Comparison of ENCODE assay signal across 21 cellular contexts in the genomic region with DNA sequence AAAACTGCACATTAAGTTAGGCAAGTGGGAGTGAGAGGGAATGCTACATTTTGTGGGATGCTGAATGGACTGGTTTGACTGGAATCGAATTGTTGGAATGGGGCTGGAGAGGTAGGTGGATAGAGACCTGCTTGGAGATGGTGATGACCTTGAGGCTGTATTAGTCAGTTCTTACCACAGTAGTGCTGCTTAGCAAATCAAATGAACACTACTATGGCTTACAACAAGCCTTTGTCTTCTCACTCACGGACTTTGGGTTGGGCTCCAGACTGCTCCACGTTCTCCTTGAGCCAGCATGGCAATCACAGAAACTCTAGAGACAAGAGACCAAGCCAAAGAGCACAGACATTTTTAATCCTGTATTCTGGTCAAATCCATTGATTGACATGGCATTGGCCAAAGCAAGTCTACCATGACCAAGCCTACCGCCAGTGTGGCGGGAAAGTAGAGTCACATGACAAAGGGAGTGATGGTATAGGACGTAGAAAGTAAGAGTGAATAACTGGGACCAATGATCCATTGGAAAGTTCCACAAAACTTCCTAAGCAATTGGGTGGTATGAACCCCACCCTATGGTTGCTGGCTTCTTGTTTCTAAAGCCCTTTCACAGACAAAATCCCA.
DNase-seq lines count a peak whose midpoint lies in the region; ATAC-seq and TF ChIP-seq lines count a peak whose summit lies in the region.
"Had no signal": no experiment of that assay in that cellular context is flagged by ENCODE, and none has a peak within 500 bp of the region (broad histone marks: within the 10 kb centered on the region; RNA-seq: fewer than 3 reads in every experiment).

No MANE protein-coding gene starts in this region.

- H3K4me1 ChIP-seq in mammary epithelial cell (ENCODE audit: insufficient read depth, low read length): no peaks in the 10 kb centered on the region
- H3K4me1 ChIP-seq in breast epithelium: no peaks in the 10 kb centered on the region
- H3K4me1 ChIP-seq in PC-3 (ENCODE audit: insufficient read depth, low read length): no peaks in the 10 kb centered on the region
- H3K4me1 ChIP-seq: A549 had no signal

- H3K9me2 ChIP-seq in PC-3 (replicated peaks; ENCODE audit: low read length): no peaks in the 10 kb centered on the region

- dilution Hi-C loops in mammary epithelial cell (cut with HindIII; ENCODE audit: low sequenced_read_pairs): no loop called here

- H3K36me3 Mint-ChIP-seq in nephron (ENCODE audit: low read depth): no peaks in the 10 kb centered on the region
- H3K36me3 Mint-ChIP-seq: CD8-positive, alpha-beta T cell had no signal

- H3K4me3 ChIP-seq in mammary epithelial cell (replicated peaks in 1 of 3; ENCODE audit: insufficient read depth in 1 of 3, low read depth in 2 of 3, low read length in 3 of 3) (no peak overlapping the region), breast epithelium (no peak overlapping the region), PC-3 (ENCODE audit: low read length) (no peak overlapping the region)
- H3K4me3 ChIP-seq: A549, GM23248 had no signal

- H3K27ac Mint-ChIP-seq in nephron: peak overlapping the region in 2 of 3 experiments; percentile 6 to 47
- H3K27ac Mint-ChIP-seq: CD8-positive, alpha-beta T cell; HFFc6 had no signal

- no TSS peak for BruUV-seq in mammary epithelial cell (replicated peaks; lab: Mats Ljungman, UMichigan)
- BruUV-seq in PC-3 (replicated peaks; lab: Mats Ljungman, UMichigan): no TSS peak

- intact Hi-C loops in mammary epithelial cell (cut with micrococcal nuclease): no loop called here
- intact Hi-C loops in breast epithelium (cut with DNase I; ENCODE audit: low total_unique reads): no loop called here
- intact Hi-C loops in PC-3 (cut with micrococcal nuclease): no loop called here

- H3K9me3 Mint-ChIP-seq in nephron: no peaks in the 10 kb centered on the region
- H3K9me3 Mint-ChIP-seq: CD8-positive, alpha-beta T cell; HFFc6 had no signal

- DNase-seq in mammary epithelial cell: peak; percentile 34
- no peak for DNase-seq in breast epithelium (ENCODE audit: low spot score in 2 of 2)
- DNase-seq in PC-3: peak; percentile 6
- DNase-seq in OCI-M2 (lab: John Stamatoyannopoulos, UW; ENCODE audit: unreplicated experiment): no peak
- no peak for DNase-seq in stimulated activated naive CD4-positive, alpha-beta T cell treated with Interleukin-2 at 50 U/mL for 16 hours (lab: John Stamatoyannopoulos, UW)
- no peak for DNase-seq in NCI-H2029 (lab: John Stamatoyannopoulos, UW)
- DNase-seq: AML-193; CD8-positive, alpha-beta T cell; COR-L47; DMS 273 treated with DMSO at 0.1 percent for 48 hours; DMS53; EL; GM23248; HFFc6; IMR-90; KBM-7 had no signal

- peaks cover 22% of the 10 kb centered on the region for H3K4me1 Mint-ChIP-seq in nephron

- ATAC-seq in PC-3: no peak
- ATAC-seq: A549; CD8-positive, alpha-beta T cell; HCT116 had no signal

- in situ Hi-C loops in mammary epithelial cell (cut with MboI; ENCODE audit: low sequenced_read_pairs in 2 of 2): no loop called here

- H3K27ac ChIP-seq in mammary epithelial cell (ENCODE audit: insufficient read depth, low read depth, low read length) (no peak overlapping the region), breast epithelium (no peak overlapping the region), PC-3 (ENCODE audit: low read length) (no peak overlapping the region)
- H3K27ac ChIP-seq: 22Rv1, A549, GM23248, HL-60 had no signal

- H3K27me3 ChIP-seq in mammary epithelial cell (ENCODE audit: insufficient read depth, low read length): peaks cover 3% of the 10 kb centered on the region
- peaks cover 0 to 2% of the 10 kb centered on the region in 2 donors for H3K27me3 ChIP-seq in breast epithelium
- H3K27me3 ChIP-seq in PC-3 (ENCODE audit: low read length): peaks cover 27% of the 10 kb centered on the region

- no peak overlapping the region for H3K9ac ChIP-seq in mammary epithelial cell (ENCODE audit: insufficient read depth, low read length)
- no peak overlapping the region for H3K9ac ChIP-seq in PC-3 (ENCODE audit: low read length)
- H3K9ac ChIP-seq: GM23248 had no signal

- no peak for TF ChIP-seq POLR2A in breast epithelium (IDR thresholded peaks at IDR 0.05)

- H4K20me1 ChIP-seq in mammary epithelial cell (ENCODE audit: insufficient read depth, low read length) (no peaks in the 10 kb centered on the region), PC-3 (ENCODE audit: low read length) (no peaks in the 10 kb centered on the region)

- H3F3A ChIP-seq in PC-3 (ENCODE audit: low read length, unreplicated experiment): no peaks in the 10 kb centered on the region

- H2AFZ ChIP-seq in mammary epithelial cell (ENCODE audit: low read depth, low read length) (no peak overlapping the region), PC-3 (ENCODE audit: low read length) (no peak overlapping the region)
- H2AFZ ChIP-seq: GM23248 had no signal

- no peak for TF ChIP-seq CTCF in mammary epithelial cell (conservative IDR thresholded peaks at IDR 0.05 in 1 of 2, IDR thresholded peaks at IDR 0.05 in 1 of 2; ENCODE audit: extremely low read depth in 1 of 2, insufficient read depth in 1 of 2, low read depth in 1 of 2, low read length in 2 of 2)
- no peak for TF ChIP-seq CTCF in breast epithelium (IDR thresholded peaks at IDR 0.05)
- no peak for TF ChIP-seq CTCF in PC-3 (conservative IDR thresholded peaks at IDR 0.05; ENCODE audit: low read depth, low read length)
- no peak for TF ChIP-seq CTCF in nephron (IDR thresholded peaks at IDR 0.05; ENCODE audit: unreplicated experiment in 3 of 3)

- H3K9me3 ChIP-seq in mammary epithelial cell (replicated peaks; ENCODE audit: insufficient read depth, low read length) (no peaks in the 10 kb centered on the region), breast epithelium (no peaks in the 10 kb centered on the region), PC-3 (ENCODE audit: low read length) (no peaks in the 10 kb centered on the region)
- H3K9me3 ChIP-seq: A549 had no signal

- 50% methylated on average over 6 of the region's 6 CpGs for WGBS in mammary epithelial cell (ENCODE audit: low coverage, missing lambda C conversion rate)

- no peaks in the 10 kb centered on the region for H3K36me3 ChIP-seq in mammary epithelial cell (ENCODE audit: insufficient read depth, low read length)
- no peaks in the 10 kb centered on the region for H3K36me3 ChIP-seq in breast epithelium
- H3K36me3 ChIP-seq in PC-3 (ENCODE audit: low read depth, low read length): no peaks in the 10 kb centered on the region

- CTCF ChIA-PET in mammary epithelial cell (lab: Charles Lee; ENCODE audit: low non-redundant PET) (no interaction called here), PC-3 (lab: Charles Lee) (no interaction called here)

- POLR2A ChIA-PET in PC-3 (lab: Charles Lee; ENCODE audit: unreplicated experiment): interaction anchor here (0.6 kb wide), 1 partner anchor 48 kb away, joined by 3 read pairs; no protein-coding TSS in a partner anchor

- H3K4me3 Mint-ChIP-seq in nephron: no peak overlapping the region
- H3K4me3 Mint-ChIP-seq: CD8-positive, alpha-beta T cell; HFFc6 had no signal

- peaks cover 49% of the 10 kb centered on the region for H3K27me3 Mint-ChIP-seq in nephron (ENCODE audit: low read depth)

- H3K79me2 ChIP-seq in mammary epithelial cell (ENCODE audit: insufficient read depth, low read length) (no peaks in the 10 kb centered on the region), PC-3 (ENCODE audit: low read length) (no peaks in the 10 kb centered on the region)

- H3K4me2 ChIP-seq in mammary epithelial cell (ENCODE audit: insufficient read depth, low read depth, low read length) (no peak overlapping the region), PC-3 (ENCODE audit: low read length) (no peak overlapping the region)
- H3K4me2 ChIP-seq: A549 had no signal

Comparison
In these comparisons a context has a peak if more than half of its experiments do, and no peak if none do; other contexts are left out.
1. DNase-seq: peak in mammary epithelial cell (single experiment) and PC-3 (single experiment); none in breast epithelium (0 of 2), OCI-M2 (single experiment), stimulated activated naive CD4-positive, alpha-beta T cell treated with Interleukin-2 at 50 U/mL for 16 hours (single experiment) and NCI-H2029 (single experiment).